Comparison of ENCODE assay signal across 16 cellular contexts in the genomic region with DNA sequence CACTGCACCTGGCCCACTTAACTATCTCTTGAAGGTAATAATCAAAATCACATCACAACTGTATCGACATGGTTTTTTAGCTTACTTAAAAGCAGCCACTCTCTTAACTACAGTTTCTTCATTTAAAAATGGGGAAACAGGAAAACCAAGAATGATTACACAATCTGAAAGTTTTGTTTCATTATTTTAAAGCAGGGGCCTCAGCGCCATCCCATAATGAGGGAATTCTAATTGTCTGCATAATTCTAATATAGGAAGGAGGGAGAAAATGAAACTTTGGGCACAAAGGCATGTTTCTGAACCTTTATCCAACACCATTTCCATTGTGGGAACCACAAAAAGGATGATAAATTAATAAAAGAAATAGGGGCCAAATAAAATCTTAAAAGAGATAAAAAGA. TPM values are rescaled to one million over a fixed set of nuclear protein-coding genes. Genes with fewer than 3 reads are reported as not detected.
"Had no signal": no experiment of that assay in that cellular context is flagged by ENCODE, and none has a peak within 500 bp of the region (broad histone marks: within the 10 kb centered on the region; RNA-seq: fewer than 3 reads in every experiment).

No MANE protein-coding gene starts in this region.

- H3K4me2 ChIP-seq: neural progenitor cell had no signal

- H3K4me3 Mint-ChIP-seq: activated CD4-positive, alpha-beta T cell treated with anti-CD3 and anti-CD28 coated beads for 36 hours; activated CD8-positive, alpha-beta T cell treated with anti-CD3 and anti-CD28 coated beads, Interleukin-2, amount 10 ng/mL, durations not matched to agents 7 days and 5 days; activated naive CD8-positive, alpha-beta T cell treated with anti-CD3 and anti-CD28 coated beads, Interleukin-2, amount 50 U/mL, for 24 hours; neural progenitor cell had no signal

- H3K9ac ChIP-seq: neural progenitor cell had no signal

- H3K27ac ChIP-seq: neural progenitor cell, pancreas, WERI-Rb-1 had no signal

- H3K9me3 ChIP-seq: pancreas had no signal

- ATAC-seq: activated CD4-positive, alpha-beta T cell treated with anti-CD3 and anti-CD28 coated beads for 36 hours; activated CD8-positive, alpha-beta T cell treated with anti-CD3 and anti-CD28 coated beads, Interleukin-2, amount 10 ng/mL, durations not matched to agents 7 days and 5 days; activated naive CD8-positive, alpha-beta T cell treated with anti-CD3 and anti-CD28 coated beads, Interleukin-2, amount 50 U/mL, for 24 hours; heart right ventricle; left lobe of liver; pancreas had no signal

- H2AFZ ChIP-seq: neural progenitor cell had no signal

- H3K4me3 ChIP-seq: heart right ventricle, neural progenitor cell, pancreas, skin epidermis had no signal

- H3K36me3 ChIP-seq: neural progenitor cell, pancreas, WERI-Rb-1 had no signal

- H3K4me1 ChIP-seq: neural progenitor cell, pancreas had no signal

- H3K4me1 Mint-ChIP-seq: neural progenitor cell had no signal

- H3K27me3 ChIP-seq: heart right ventricle, neural progenitor cell, pancreas had no signal

- DNase-seq: activated CD4-positive, alpha-beta T cell treated with anti-CD3 and anti-CD28 coated beads for 36 hours; activated CD8-positive, alpha-beta T cell treated with anti-CD3 and anti-CD28 coated beads, Interleukin-2, amount 10 ng/mL, durations not matched to agents 7 days and 5 days; activated naive CD4-positive, alpha-beta T cell treated with Interleukin-2 at 50 U/mL for 16 hours; activated naive CD8-positive, alpha-beta T cell treated with anti-CD3 and anti-CD28 coated beads, Interleukin-2, amount 50 U/mL, for 24 hours; effector CD4-positive, alpha-beta T cell; heart right ventricle; islet precursor cell; mesendoderm; pancreas; WERI-Rb-1 had no signal

- H3K27me3 Mint-ChIP-seq: activated CD4-positive, alpha-beta T cell treated with anti-CD3 and anti-CD28 coated beads for 36 hours; activated naive CD8-positive, alpha-beta T cell treated with anti-CD3 and anti-CD28 coated beads, Interleukin-2, amount 50 U/mL, for 24 hours had no signal

RNA-seq across cellular contexts. Expression of a gene that starts 53.9 kb away (rescaled TPM):
- total RNA-seq: activated CD8-positive, alpha-beta T cell treated with anti-CD3 and anti-CD28 coated beads, Interleukin-2, amount 10 ng/mL, durations not matched to agents 7 days and 5 days; endothelial cell of umbilical vein; frontal cortex; heart right ventricle; left lobe of liver; pancreas; renal cortical epithelial cell had no signal
